15 cellular contexts compared by ENCODE assay signal in genomic region chr4:73727685-73728084, GRCh38. TPM values are rescaled to one million over a fixed set of nuclear protein-coding genes. Genes with fewer than 3 reads are reported as not detected.
A peak's percentile ranks its signal among the peaks of the same experiment; 100 is the strongest.
DNase-seq lines count a peak whose midpoint lies in the region; ATAC-seq, FAIRE-seq and TF ChIP-seq lines count a peak whose summit lies in the region.
"Had no signal": no experiment of that assay in that cellular context is flagged by ENCODE, and none has a peak within 500 bp of the region (broad histone marks: within the 10 kb centered on the region; RNA-seq: fewer than 3 reads in every experiment).

No MANE protein-coding gene starts in this region.

- ATAC-seq in GM18858 (IDR thresholded peaks at IDR 0.05; ENCODE audit: unreplicated experiment) (peak; percentile 55), HG02571 (IDR thresholded peaks at IDR 0.05; ENCODE audit: unreplicated experiment) (peak; percentile 78), HG03520 (IDR thresholded peaks at IDR 0.05; ENCODE audit: unreplicated experiment) (peak; percentile 85), omental fat pad (ENCODE audit: low FRiP score) (no peak), GM21423 (IDR thresholded peaks at IDR 0.05; ENCODE audit: unreplicated experiment) (no peak)
- ATAC-seq: HCT116 had no signal

- no peak overlapping the region for H3K9ac ChIP-seq in kidney (ENCODE audit: low read length in 2 of 2)
- H3K9ac ChIP-seq: KMS-11 had no signal

- FAIRE-seq in kidney (lab: Jason Lieb, UNC) = no peak
- FAIRE-seq: urothelium cell line had no signal

- DNase-seq in kidney (peak; percentile 68), omental fat pad (ENCODE audit: low spot score) (no peak), NAMALWA (ENCODE audit: low spot score) (no peak)
- DNase-seq in activated CD4-positive, alpha-beta T cell treated with anti-CD3 and anti-CD28 coated beads, Interleukin-2, amount 50 U/mL, for 1 hour = no peak
- DNase-seq: activated CD4-positive, alpha-beta T cell treated with anti-CD3 and anti-CD28 coated beads, Interleukin-2, amount 50 U/mL, for 48 hours; NCI-H69; sigmoid colon had no signal

- H3K4me1 ChIP-seq in kidney (ENCODE audit: control insufficient read depth in 1 of 2, insufficient read depth in 1 of 2, low read depth in 1 of 2, low read length in 2 of 2) = no peaks in the 10 kb centered on the region

- TF ChIP-seq CTCF in kidney (IDR thresholded peaks at IDR 0.05; ENCODE audit: borderline replicate concordance, extremely low read depth, insufficient read depth) (no peak), omental fat pad (IDR thresholded peaks at IDR 0.05) (no peak)

- no peaks in the 10 kb centered on the region for H3K9me3 ChIP-seq in kidney (ENCODE audit: control insufficient read depth in 1 of 2, low read length in 2 of 2)
- H3K9me3 ChIP-seq: sigmoid colon had no signal

- H3K4me3 ChIP-seq in kidney (ENCODE audit: low read length in 2 of 2) = no peak overlapping the region
- H3K4me3 ChIP-seq: sigmoid colon had no signal

- no peaks in the 10 kb centered on the region for H3K36me3 ChIP-seq in kidney (ENCODE audit: control insufficient read depth in 1 of 2, insufficient read depth in 2 of 2, low read length in 2 of 2)
- H3K36me3 ChIP-seq: sigmoid colon had no signal

- no peak overlapping the region for H3K27ac ChIP-seq in kidney (ENCODE audit: low read depth in 2 of 2, low read length in 2 of 2)
- H3K27ac ChIP-seq: C4-2B, KMS-11, sigmoid colon had no signal

- intact Hi-C loops in kidney (cut with DNase I) = no loop called here

RNA-seq across cellular contexts. Expression of gene CXCL8, which starts 12.7 kb away (rescaled TPM):
- total RNA-seq in kidney = 4.8 TPM
- polyA plus RNA-seq in kidney (ENCODE audit: insufficient read depth, low read depth, low replicate concordance) = 1.3 TPM
- 100 to 1,000 TPM in 1 of 4 donors, 10 to 100 TPM in 1, 1 to 10 TPM in 2; 6.0 to 150 (median 10.6) TPM for total RNA-seq in omental fat pad

Comparison
In these comparisons a context has a peak if more than half of its experiments do, and no peak if none do; other contexts are left out.
1. ATAC-seq: peak in GM18858 (single experiment), HG02571 (single experiment) and HG03520 (single experiment); none in omental fat pad (single experiment) and GM21423 (single experiment).